Comparison of ENCODE assay signal across 9 cellular contexts in the genomic region with DNA sequence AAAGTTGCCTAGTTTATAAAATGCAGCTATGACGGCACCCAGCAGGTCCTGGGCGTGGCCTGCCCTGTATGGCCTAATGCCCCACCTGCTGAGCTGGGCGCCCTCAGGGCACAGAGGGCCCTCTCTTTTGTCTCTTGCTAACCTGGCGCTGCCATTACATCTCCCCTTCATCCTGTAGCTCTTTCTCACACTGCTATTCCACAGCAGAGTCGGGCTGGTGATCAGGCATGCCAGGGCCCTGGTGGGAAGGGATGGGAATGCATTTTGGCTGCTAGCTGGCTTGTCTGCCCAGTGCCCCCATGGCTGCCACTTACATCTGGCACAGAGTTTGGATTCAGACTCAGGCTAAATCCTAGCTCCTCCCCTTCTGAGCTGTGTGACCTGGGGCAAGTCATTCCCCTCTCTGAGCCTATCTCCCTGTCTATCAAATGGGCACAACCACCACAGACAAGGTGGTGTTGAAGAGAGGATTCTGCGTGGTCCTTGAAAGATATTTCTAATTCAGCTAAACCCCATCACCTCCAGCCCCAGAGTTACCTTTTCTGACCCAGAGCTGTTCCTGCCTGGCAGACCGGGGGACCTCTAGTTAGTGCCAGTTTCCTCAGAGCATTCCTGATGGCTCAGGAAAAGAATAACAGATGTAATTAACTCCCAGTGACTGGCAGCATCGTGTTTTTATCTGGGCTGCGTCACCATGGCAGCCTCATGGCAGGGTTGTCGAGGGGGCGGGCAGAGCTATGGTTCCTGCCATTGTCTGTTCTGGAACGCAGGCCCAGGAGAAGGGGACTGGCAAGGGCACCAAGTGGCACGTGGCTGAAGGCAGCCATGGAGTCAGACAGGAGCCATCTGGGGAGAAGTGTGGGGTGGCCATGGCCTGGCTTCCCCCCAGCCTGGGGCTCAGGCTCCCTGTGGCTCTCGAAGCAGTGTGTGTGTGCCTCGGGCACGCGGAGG. TPM values are rescaled to one million over a fixed set of nuclear protein-coding genes. Genes with fewer than 3 reads are reported as not detected.
DNase-seq lines count a peak whose midpoint lies in the region; ATAC-seq and TF ChIP-seq lines count a peak whose summit lies in the region.
"Had no signal": no experiment of that assay in that cellular context is flagged by ENCODE, and none has a peak within 500 bp of the region (broad histone marks: within the 10 kb centered on the region; RNA-seq: fewer than 3 reads in every experiment).

No MANE protein-coding gene starts in this region.

- no peak for TF ChIP-seq CTCF in endothelial cell (IDR thresholded peaks at IDR 0.05; ENCODE audit: unreplicated experiment)

- ATAC-seq in GM18870 (IDR thresholded peaks at IDR 0.05; ENCODE audit: unreplicated experiment), result no peak
- no peak for ATAC-seq in HG02642 (IDR thresholded peaks at IDR 0.05; ENCODE audit: poor library complexity, unreplicated experiment)

- H3K9me3 Mint-ChIP-seq in endothelial cell (ENCODE audit: unreplicated experiment), result no peaks in the 10 kb centered on the region

- peak overlapping the region; percentile 12 for H3K27ac ChIP-seq in cingulate gyrus (ENCODE audit: low read depth, low read length)
- H3K27ac ChIP-seq: right lobe of liver had no signal

- H3K4me3 Mint-ChIP-seq in endothelial cell (ENCODE audit: unreplicated experiment), result no peak overlapping the region

- no peak overlapping the region for H3K27ac Mint-ChIP-seq in endothelial cell (ENCODE audit: unreplicated experiment)

- H3K4me1 Mint-ChIP-seq in endothelial cell (ENCODE audit: unreplicated experiment), result peaks cover 11% of the 10 kb centered on the region

- peaks cover 10% of the 10 kb centered on the region for H3K36me3 Mint-ChIP-seq in endothelial cell (ENCODE audit: low read depth, unreplicated experiment)

- peaks cover 24% of the 10 kb centered on the region for H3K27me3 Mint-ChIP-seq in endothelial cell (ENCODE audit: unreplicated experiment)

- DNase-seq in NCI-H2227 (lab: John Stamatoyannopoulos, UW; ENCODE audit: unreplicated experiment) (peak; percentile 29), NCI-H2227 treated with DMSO at 0.1 percent for 48 hours (lab: John Stamatoyannopoulos, UW) (no peak), NCI-H146 treated with DMSO at 0.1 percent for 48 hours (lab: John Stamatoyannopoulos, UW; ENCODE audit: unreplicated experiment) (peak; percentile 6), nucleus accumbens (lab: John Stamatoyannopoulos, UW) (peak in 39 of 56 donors; percentile 13 to 82 (median 47)), endothelial cell (ENCODE audit: low spot score) (no peak)

RNA-seq across cellular contexts. Expression of gene PRR7, which starts 6.3 kb away (rescaled TPM):
- 0.97 TPM for total RNA-seq in endothelial cell (ENCODE audit: unreplicated experiment)

RNA-seq across cellular contexts. Expression of gene DBN1, which starts 20.5 kb away (rescaled TPM):
- total RNA-seq in endothelial cell (ENCODE audit: unreplicated experiment), result 315 TPM

RNA-seq across cellular contexts. Expression of gene GRK6, which starts 26.5 kb away (rescaled TPM):
- total RNA-seq in endothelial cell (ENCODE audit: unreplicated experiment), result 33.1 TPM

RNA-seq across cellular contexts. Expression of gene F12, which starts 43.6 kb away (rescaled TPM):
- total RNA-seq in endothelial cell (ENCODE audit: unreplicated experiment), result 1.4 TPM

RNA-seq across cellular contexts. Expression of gene PDLIM7, which starts 44.4 kb away (rescaled TPM):
- total RNA-seq in endothelial cell (ENCODE audit: unreplicated experiment), result 238 TPM

Comparison
In these comparisons a context has a peak if more than half of its experiments do, and no peak if none do; other contexts are left out.
1. DNase-seq: peak in NCI-H2227 (single experiment), NCI-H146 treated with DMSO at 0.1 percent for 48 hours (single experiment) and nucleus accumbens (39 of 56); none in NCI-H2227 treated with DMSO at 0.1 percent for 48 hours (single experiment) and endothelial cell (single experiment).